In the genomic region with DNA sequence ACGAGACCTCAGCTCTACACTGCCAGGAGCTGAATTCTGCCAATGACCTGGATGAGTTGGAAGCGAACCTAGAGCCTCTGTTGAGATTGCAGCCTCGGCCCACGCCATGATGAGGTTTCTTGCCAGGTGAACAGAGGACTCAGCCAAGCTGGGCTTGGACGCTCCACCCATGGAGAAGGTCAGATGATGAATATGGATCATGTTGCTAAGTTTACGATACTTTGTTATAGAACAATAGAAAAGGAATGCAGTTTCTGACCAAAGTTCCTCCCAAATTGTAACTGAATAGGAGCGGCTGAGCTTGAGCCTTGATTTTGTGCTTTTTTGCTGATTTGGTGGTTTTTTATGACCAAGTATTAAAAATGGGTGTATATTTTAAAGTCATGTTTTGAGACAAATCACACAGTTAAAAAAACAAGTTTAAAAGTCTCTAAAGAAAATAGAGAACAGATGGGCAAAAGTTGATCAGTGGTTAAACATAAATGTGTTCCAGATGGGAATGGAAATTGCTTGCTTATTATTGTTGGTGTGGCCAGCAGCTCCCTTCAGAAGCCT, we compare ENCODE assay signal across 29 cellular contexts. TPM values are rescaled to one million over a fixed set of nuclear protein-coding genes. Genes with fewer than 3 reads are reported as not detected.
DNase-seq lines count a peak whose midpoint lies in the region; ATAC-seq, FAIRE-seq and TF ChIP-seq lines count a peak whose summit lies in the region.
"Had no signal": no experiment of that assay in that cellular context is flagged by ENCODE, and none has a peak within 500 bp of the region (broad histone marks: within the 10 kb centered on the region; RNA-seq: fewer than 3 reads in every experiment).

No MANE protein-coding gene starts in this region.

- H3K9ac ChIP-seq in K562 (ENCODE audit: insufficient read depth in 1 of 2, low read depth in 2 of 2, low read length in 2 of 2) (no peak overlapping the region), HepG2 (ENCODE audit: insufficient read depth, low read depth, low read length) (no peak overlapping the region)

- intact Hi-C loops in K562 (cut with micrococcal nuclease) (no loop called here), HepG2 (cut with micrococcal nuclease; ENCODE audit: unreplicated experiment) (no loop called here), left ventricle myocardium inferior (cut with micrococcal nuclease) (no loop called here), prostate gland (cut with DNase I) (loop anchor here (10.0 kb wide), 1 partner anchor 1550 kb away; no protein-coding TSS in a partner anchor)

- TF ChIP-seq RAD21 in K562 (CRISPR knock-in tag; conservative IDR thresholded peaks at IDR 0.05 in 1 of 2, IDR thresholded peaks at IDR 0.05 in 1 of 2) (no peak), HepG2 (CRISPR knock-in tag; IDR thresholded peaks at IDR 0.05) (no peak)

- H3K27me3 ChIP-seq in K562 (ENCODE audit: control insufficient read depth in 2 of 2, insufficient read depth in 2 of 2, low read length in 2 of 2) (peaks cover 65 to 77% of the 10 kb centered on the region in 2 experiments), HepG2 (ENCODE audit: control insufficient read depth in 1 of 2, insufficient read depth in 2 of 2, low read length in 2 of 2) (peaks cover 0 to 37% of the 10 kb centered on the region in 2 experiments; a peak in 2 of 5 replicates), left ventricle myocardium inferior (ENCODE audit: low read depth) (no peaks in the 10 kb centered on the region), prostate gland (replicated peaks; ENCODE audit: insufficient read depth) (no peaks in the 10 kb centered on the region)
- H3K27me3 ChIP-seq: foreskin keratinocyte, left lung, pancreas, right lobe of liver had no signal

- H3K4me1 ChIP-seq in K562 (replicated peaks in 1 of 2; ENCODE audit: control insufficient read depth in 2 of 2, insufficient read depth in 2 of 2, low read length in 2 of 2) (no peaks in the 10 kb centered on the region), HepG2 (ENCODE audit: insufficient read depth, low read length) (no peaks in the 10 kb centered on the region), left ventricle myocardium inferior (peaks cover 5% of the 10 kb centered on the region), prostate gland (replicated peaks) (no peaks in the 10 kb centered on the region)
- H3K4me1 ChIP-seq: left lung, pancreas, right lobe of liver had no signal

- H3K4me2 ChIP-seq in K562 (ENCODE audit: insufficient read depth, low read length) (no peak overlapping the region), HepG2 (ENCODE audit: low read depth, low read length) (no peak overlapping the region)

- H3K27ac ChIP-seq in K562 (ENCODE audit: extremely low read depth, low read depth, low read length) (no peak overlapping the region), HepG2 (ENCODE audit: extremely low read length, insufficient read depth, low read length) (no peak overlapping the region), left ventricle myocardium inferior (replicated peaks) (no peak overlapping the region), prostate gland (no peak overlapping the region)
- H3K27ac ChIP-seq: coronary artery, foreskin keratinocyte, HL-60, left lung, pancreas, right lobe of liver had no signal

- ATAC-seq in K562 (no peak), HepG2 (no peak)
- ATAC-seq: foreskin keratinocyte, left lung, pancreas had no signal

- TF ChIP-seq EP300 in K562 (IDR thresholded peaks at IDR 0.05; ENCODE audit: low read length): no peak
- TF ChIP-seq EP300 in HepG2 (IDR thresholded peaks at IDR 0.05; ENCODE audit: low read depth in 2 of 2, low read length in 2 of 2): no peak
- no peak for TF ChIP-seq EP300 in HepG2 (CRISPR knock-in tag; IDR thresholded peaks at IDR 0.05; ENCODE audit: borderline replicate concordance)

- H2AFZ ChIP-seq in K562 (ENCODE audit: low read depth, low read length) (no peak overlapping the region), HepG2 (ENCODE audit: low read length) (no peak overlapping the region)

- CTCF ChIA-PET in K562 (lab: Yijun Ruan, JAX; ENCODE audit: low intra/inter-chr PET ratio) (no interaction called here), HepG2 (lab: Yijun Ruan, JAX; ENCODE audit: low intra/inter-chr PET ratio, low total read pairs) (no interaction called here)

- no TSS peak for BruUV-seq in K562 (replicated peaks; lab: Mats Ljungman, UMichigan)
- no TSS peak for BruUV-seq in HepG2 (replicated peaks; lab: Mats Ljungman, UMichigan)

- in situ Hi-C loops in K562 (cut with MboI): loop anchor here (25.0 kb wide), 1 partner anchor 688 kb away; no protein-coding TSS in a partner anchor
- in situ Hi-C loops in HepG2 (cut with HindIII; ENCODE audit: extremely low pct_ligation_motif_present, low pct_unique_long_range_greater_than_20kb): no loop called here

- TF ChIP-seq POLR2A in K562 (conservative IDR thresholded peaks at IDR 0.05) (no peak), HepG2 (IDR thresholded peaks at IDR 0.05; ENCODE audit: insufficient read depth in 1 of 2, low read depth in 2 of 2, low read length in 2 of 2) (no peak), prostate gland (IDR thresholded peaks at IDR 0.05) (no peak)

- H4K20me1 ChIP-seq in K562 (replicated peaks; ENCODE audit: control insufficient read depth, insufficient read depth, low read length) (no peaks in the 10 kb centered on the region), HepG2 (ENCODE audit: insufficient read depth, low read length) (no peaks in the 10 kb centered on the region)

- POLR2A ChIA-PET in K562 (lab: Yijun Ruan, JAX): interaction anchor here (0.7 to 1.4 kb wide), 5 partner anchors 10 to 153 kb away, joined by 3 to 4 read pairs (median 3); no protein-coding TSS in a partner anchor
- POLR2A ChIA-PET in HepG2 (lab: Yijun Ruan, JAX): no interaction called here

- H3K79me2 ChIP-seq in K562 (ENCODE audit: control insufficient read depth, insufficient read depth, low read length) (no peaks in the 10 kb centered on the region), HepG2 (ENCODE audit: insufficient read depth, low read length) (no peaks in the 10 kb centered on the region)

- TF ChIP-seq CTCF in AG09319 (IDR thresholded peaks at IDR 0.05; ENCODE audit: low read depth, low read length) (no peak), HFF-Myc (IDR thresholded peaks at IDR 0.05; ENCODE audit: low read depth, low read length, missing control alignments) (no peak), K562 (IDR thresholded peaks at IDR 0.05 in 2 of 3, conservative IDR thresholded peaks at IDR 0.05 in 1 of 3; ENCODE audit: insufficient read depth in 2 of 3, low read depth in 1 of 3, low read length in 3 of 3) (no peak), HepG2 (CRISPR knock-in tag; IDR thresholded peaks at IDR 0.05) (no peak), left ventricle myocardium inferior (IDR thresholded peaks at IDR 0.05; ENCODE audit: borderline replicate concordance) (no peak), prostate gland (IDR thresholded peaks at IDR 0.05) (no peak)

- peak; percentile 80 for DNase-seq in AG09319 (ENCODE audit: extremely low read depth, low read depth)
- peak; percentile 83 for DNase-seq in HFF-Myc (ENCODE audit: extremely low read depth, low read depth)
- DNase-seq in K562 (ENCODE audit: extremely low read depth in 1 of 4, low spot score in 3 of 4): no peak
- no peak for DNase-seq in HepG2 (ENCODE audit: low spot score)
- no peak for DNase-seq in left ventricle myocardium inferior
- no peak for DNase-seq in SKM-1 (lab: John Stamatoyannopoulos, UW; ENCODE audit: unreplicated experiment)
- no peak for DNase-seq in SIG-M5 (lab: John Stamatoyannopoulos, UW)
- no peak for DNase-seq in prostate gland (ENCODE audit: low spot score)
- DNase-seq: ACHN; activated B cell treated with CpG ODN at 0.5 μM for 24 hours; activated CD4-positive, alpha-beta memory T cell treated with anti-CD3 and anti-CD28 coated beads for 36 hours; activated gamma-delta T cell; activated T-cell treated with anti-CD3 and anti-CD28 coated beads for 4 hours; CD4-positive, CD25-positive, alpha-beta regulatory T cell; endodermal cell; foreskin keratinocyte; GOT3; left lung; midbrain; NCI-H1417; NCI-H524 treated with DMSO at 0.1 percent for 48 hours; pancreas; substantia nigra had no signal

- H3K9me3 ChIP-seq in K562 (replicated peaks; ENCODE audit: control insufficient read depth, insufficient read depth, low read depth, low read length): no peaks in the 10 kb centered on the region
- no peaks in the 10 kb centered on the region for H3K9me3 ChIP-seq in HepG2 (ENCODE audit: low read length)
- H3K9me3 ChIP-seq in left ventricle myocardium inferior (replicated peaks): peaks cover 19% of the 10 kb centered on the region
- no peaks in the 10 kb centered on the region for H3K9me3 ChIP-seq in prostate gland
- H3K9me3 ChIP-seq: pancreas, right lobe of liver had no signal

- FAIRE-seq in K562 (lab: Jason Lieb, UNC) (no peak), HepG2 (lab: Jason Lieb, UNC) (no peak)
- FAIRE-seq: GM12892, GM19239, pancreas, RCC 7860 had no signal

- H3K36me3 ChIP-seq in K562 (ENCODE audit: control insufficient read depth, insufficient read depth, low read length) (no peaks in the 10 kb centered on the region), HepG2 (replicated peaks in 1 of 2; ENCODE audit: control insufficient read depth in 1 of 2, insufficient read depth in 2 of 2, low read length in 2 of 2) (no peaks in the 10 kb centered on the region), left ventricle myocardium inferior (no peaks in the 10 kb centered on the region), prostate gland (no peaks in the 10 kb centered on the region)
- H3K36me3 ChIP-seq: left lung, pancreas, right lobe of liver had no signal

- H3K4me3 ChIP-seq in HFF-Myc (replicated peaks; ENCODE audit: low read depth, low read length) (no peak overlapping the region), K562 (no peak overlapping the region), HepG2 (replicated peaks in 1 of 3; ENCODE audit: insufficient read depth in 1 of 3, low read depth in 2 of 3, low read length in 3 of 3) (no peak overlapping the region), left ventricle myocardium inferior (no peak overlapping the region), prostate gland (no peak overlapping the region)
- H3K4me3 ChIP-seq: coronary artery, left lung, pancreas, right lobe of liver had no signal

- WGBS in K562 (ENCODE audit: insufficient coverage, low coverage, missing lambda C conversion rate): 5% methylated on average over 7 of the region's 7 CpGs
- WGBS in HepG2 (ENCODE audit: low lambda C conversion rate): 36% methylated on average over 6 of the region's 7 CpGs
- WGBS in prostate gland: 54% methylated on average over 7 of the region's 7 CpGs

- no peaks in the 10 kb centered on the region for H3K9me1 ChIP-seq in K562 (ENCODE audit: control insufficient read depth, insufficient read depth, low read length)

RNA-seq across cellular contexts. Expression of a gene that starts 32.9 kb away (rescaled TPM):
- 0.92 and 1.7 TPM in 2 replicates for total RNA-seq in K562 (2011; cell fraction: chromatin; rRNA removed; ENCODE audit: low replicate concordance)
- 1.4 and 2.0 TPM in 2 replicates for total RNA-seq in K562 (2011; cell fraction: nucleolus; rRNA removed)
- total RNA-seq in K562 (2011; cell fraction: nucleoplasm; rRNA removed): 1.3 and 1.9 TPM in 2 replicates
- total RNA-seq in K562 (2014; rRNA removed) (0.73 TPM in 1 of 2 replicates, not detected in the other), K562 (2014; rRNA removed; fragmentation: Illumina TruSeq; extraction: Trizol) (0.19 TPM in 1 of 2 replicates, not detected in the other), K562 (2015; rRNA removed; fragmentation: Illumina TruSeq; extraction: Trizol) (0.23 TPM in 1 of 2 replicates, not detected in the other), K562 (2021) (0.31 and 0.36 TPM in 2 replicates), HepG2 (2016; rRNA removed; fragmentation: Illumina TruSeq; extraction: Trizol) (not detected in 2 replicates), left ventricle myocardium inferior (0.38 TPM), prostate gland (10 to 100 TPM in 1 of 2 donors, not detected in 1; 34.9 TPM)
- polyA plus RNA-seq in K562 (2011; rRNA removed) (0.32 and 0.85 TPM in 2 replicates), K562 (2014; fragmentation: Illumina TruSeq; extraction: Trizol) (0.21 and 0.30 TPM in 2 replicates), K562 (2014; fragmentation: Nextera tagmentation; extraction: Ambion mirVana) (under 1 TPM; 0.04 to 0.13 TPM), K562 (2014; rRNA removed) (0.28 and 0.84 TPM in 2 replicates), HepG2 (2011; rRNA removed) (0.08 TPM in 1 of 2 replicates, not detected in the other)
- polyA plus RNA-seq in K562 (2011; cell fraction: cytosol; rRNA removed): 0.41 and 1.2 TPM in 2 replicates
- polyA plus RNA-seq in K562 (2011; cell fraction: nucleus; rRNA removed): 0.55 and 1.6 TPM in 2 replicates
- polyA plus RNA-seq in K562 (2012): 0.40 and 2.4 TPM in 2 replicates
- polyA minus RNA-seq in K562 (2011; rRNA and poly(A)+ RNA removed): 0.35 TPM in 1 of 2 replicates, not detected in the other
- polyA minus RNA-seq in K562 (2011; cell fraction: cytosol; rRNA and poly(A)+ RNA removed): 0.86 TPM in 1 of 2 replicates, not detected in the other
- 0.89 and 1.5 TPM in 2 replicates for polyA minus RNA-seq in K562 (2011; cell fraction: nucleus; rRNA and poly(A)+ RNA removed)
- not detected in 2 replicates for total RNA-seq in HepG2 (2016; cell fraction: cytosol; rRNA removed; fragmentation: Illumina TruSeq; extraction: Trizol; ENCODE audit: low read depth)
- total RNA-seq in HepG2 (2016; cell fraction: insoluble cytoplasmic fraction; rRNA removed; fragmentation: Illumina TruSeq; extraction: Trizol): not detected in 2 replicates
- not detected in 2 replicates for total RNA-seq in HepG2 (2016; cell fraction: membrane; rRNA removed; fragmentation: Illumina TruSeq; extraction: Trizol)
- total RNA-seq in HepG2 (2016; cell fraction: nucleus; rRNA removed; fragmentation: Illumina TruSeq; extraction: Trizol): not detected in 2 replicates
- 0.11 TPM in 1 of 2 replicates, not detected in the other for polyA plus RNA-seq in HepG2 (2011; cell fraction: cytosol; rRNA removed)
- 0.14 and 0.66 TPM in 2 replicates for polyA plus RNA-seq in HepG2 (2011; cell fraction: nucleus; rRNA removed)
- not detected in 2 replicates for polyA plus RNA-seq in HepG2 (2012)
- polyA plus RNA-seq in HepG2 (2016; cell fraction: cytosol; fragmentation: Illumina TruSeq; extraction: Trizol; ENCODE audit: low read depth): not detected in 2 replicates
- not detected in 2 replicates for polyA plus RNA-seq in HepG2 (2016; cell fraction: insoluble cytoplasmic fraction; fragmentation: Illumina TruSeq; extraction: Trizol; ENCODE audit: low read depth)
- polyA plus RNA-seq in HepG2 (2016; cell fraction: membrane; fragmentation: Illumina TruSeq; extraction: Trizol; ENCODE audit: low read depth): not detected in 2 replicates
- polyA plus RNA-seq in HepG2 (2016; cell fraction: nucleus; fragmentation: Illumina TruSeq; extraction: Trizol; ENCODE audit: insufficient read depth, low read depth): not detected in 2 replicates
- polyA minus RNA-seq in HepG2 (2011; rRNA and poly(A)+ RNA removed; ENCODE audit: low replicate concordance): 0.23 and 0.62 TPM in 2 replicates
- polyA minus RNA-seq in HepG2 (2011; cell fraction: cytosol; rRNA and poly(A)+ RNA removed): not detected in 2 replicates
- 0.99 and 1.3 TPM in 2 replicates for polyA minus RNA-seq in HepG2 (2011; cell fraction: nucleus; rRNA and poly(A)+ RNA removed)
- total RNA-seq: activated CD4-positive, alpha-beta memory T cell treated with anti-CD3 and anti-CD28 coated beads for 36 hours had no signal

Comparison
In these comparisons a context has a peak if more than half of its experiments do, and no peak if none do; other contexts are left out.
1. DNase-seq: peak in AG09319 (single experiment) and HFF-Myc (single experiment); none in K562 (0 of 4), HepG2 (single experiment), left ventricle myocardium inferior (single experiment), SKM-1 (single experiment), SIG-M5 (single experiment) and prostate gland (single experiment).